ENCODE assay signal across 19 cellular contexts in the genomic region with DNA sequence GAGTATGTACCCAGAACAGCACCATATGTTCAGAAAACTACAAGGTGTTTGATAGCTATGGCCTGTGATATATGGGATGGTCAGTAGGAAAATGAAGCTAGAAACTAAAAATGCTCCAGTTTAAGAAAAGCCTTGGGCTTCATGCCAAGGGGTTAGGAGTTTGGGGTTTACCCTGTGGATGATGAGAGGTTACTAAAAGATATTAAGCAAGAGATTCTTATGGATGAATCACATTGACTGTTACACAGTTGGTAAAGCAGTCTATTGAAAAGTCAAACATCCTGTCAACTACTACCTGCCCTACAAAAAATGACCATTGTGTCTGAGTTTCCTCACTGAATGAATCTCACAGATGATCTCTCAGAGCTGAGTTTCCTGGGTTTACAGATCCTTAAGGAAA.
DNase-seq lines count a peak whose midpoint lies in the region; ATAC-seq, FAIRE-seq and TF ChIP-seq lines count a peak whose summit lies in the region.
"Had no signal": no experiment of that assay in that cellular context is flagged by ENCODE, and none has a peak within 500 bp of the region (broad histone marks: within the 10 kb centered on the region; RNA-seq: fewer than 3 reads in every experiment).

No MANE protein-coding gene starts in this region.

- no peak overlapping the region for H2AFZ ChIP-seq in mesenchymal stem cell (ENCODE audit: low read depth, low read length)
- no peak overlapping the region for H2AFZ ChIP-seq in GM23338
- H2AFZ ChIP-seq: hepatocyte had no signal

- no peak overlapping the region for H3K14ac ChIP-seq in mesenchymal stem cell (ENCODE audit: low read length in 2 of 2)

- no peaks in the 10 kb centered on the region for H3K36me3 ChIP-seq in bronchial epithelial cell (ENCODE audit: control insufficient read depth, insufficient read depth, low read length)
- H3K36me3 ChIP-seq in mesenchymal stem cell (ENCODE audit: control insufficient read depth in 1 of 2, insufficient read depth in 2 of 2, low read depth in 1 of 2, low read length in 2 of 2) = no peaks in the 10 kb centered on the region
- H3K36me3 ChIP-seq in GM23338 (ENCODE audit: insufficient read depth) = 0 out of 2 replicates have a peak, but pooled peaks cover 5% of the 10 kb centered on the region

- H4K8ac ChIP-seq in mesenchymal stem cell (ENCODE audit: low read length) = no peak overlapping the region

- H3K23ac ChIP-seq in mesenchymal stem cell (ENCODE audit: low read length in 2 of 2) = no peak overlapping the region

- ATAC-seq in activated CD4-positive, CD25-positive, alpha-beta regulatory T cell treated with anti-CD3 and anti-CD28 coated beads, Interleukin-2, amount 50 U/mL, for 24 hours = no peak
- ATAC-seq in GM23338 = no peak
- ATAC-seq: activated CD8-positive, alpha-beta T cell treated with anti-CD3 and anti-CD28 coated beads, Interleukin-2, amount 10 ng/mL, durations not matched to agents 7 days and 5 days; left colon; sciatic nerve; stimulated activated naive CD8-positive, alpha-beta T cell treated with anti-CD3 and anti-CD28 coated beads, Interleukin-15, amount 100 ng/mL, for 72 hours had no signal

- H3K4me3 ChIP-seq in bronchial epithelial cell (ENCODE audit: low read depth, low read length) (no peak overlapping the region), mesenchymal stem cell (ENCODE audit: insufficient read depth in 1 of 2, low read depth in 1 of 2, low read length in 2 of 2) (no peak overlapping the region), GM23338 (no peak overlapping the region)
- H3K4me3 ChIP-seq: hepatocyte had no signal

- H2BK12ac ChIP-seq in mesenchymal stem cell (ENCODE audit: low read length in 2 of 2) = no peak overlapping the region

- H3K4me1 Mint-ChIP-seq in GM23338 = no peaks in the 10 kb centered on the region; the same call in 2 of the 3 replicates

- TF ChIP-seq CTCF in bronchial epithelial cell (IDR thresholded peaks at IDR 0.05; ENCODE audit: insufficient read depth, low read length, severe bottlenecking) = no peak
- TF ChIP-seq CTCF in GM23338 (conservative IDR thresholded peaks at IDR 0.05; ENCODE audit: low read depth in 2 of 2) = no peak

- no peak overlapping the region for H3K27ac ChIP-seq in mesenchymal stem cell (ENCODE audit: low read length, poor library complexity, severe bottlenecking)
- no peak overlapping the region for H3K27ac ChIP-seq in GM23338 (ENCODE audit: low read depth)
- H3K27ac ChIP-seq: hepatocyte had no signal

- H3K9me3 Mint-ChIP-seq in GM23338 = peaks cover 27% of the 10 kb centered on the region

- no peak overlapping the region for H2BK120ac ChIP-seq in mesenchymal stem cell (ENCODE audit: low read depth, low read length)

- H3K27me3 ChIP-seq in bronchial epithelial cell (ENCODE audit: control insufficient read depth, insufficient read depth, low read length) (no peaks in the 10 kb centered on the region), mesenchymal stem cell (ENCODE audit: control insufficient read depth in 1 of 2, insufficient read depth in 1 of 2, low read length in 2 of 2) (no peaks in the 10 kb centered on the region), GM23338 (ENCODE audit: insufficient read depth) (no peaks in the 10 kb centered on the region)
- H3K27me3 ChIP-seq: hepatocyte had no signal

- no peak overlapping the region for H2BK15ac ChIP-seq in mesenchymal stem cell (ENCODE audit: low read depth, poor library complexity, severe bottlenecking)

- no peak overlapping the region for H4K91ac ChIP-seq in mesenchymal stem cell (ENCODE audit: low read length)

- DNase-seq in EL = peak; percentile 81
- DNase-seq in LHCN-M2 (ENCODE audit: low read depth) = peak; percentile 63
- peak; percentile 80 for DNase-seq in bronchial epithelial cell (ENCODE audit: low read depth)
- DNase-seq in mesenchymal stem cell = peak; percentile 16
- no peak for DNase-seq in NCI-H524 (lab: John Stamatoyannopoulos, UW)
- DNase-seq in GDM1 (lab: John Stamatoyannopoulos, UW) = no peak
- no peak for DNase-seq in GM23338 (ENCODE audit: low spot score)
- DNase-seq: activated CD8-positive, alpha-beta T cell treated with anti-CD3 and anti-CD28 coated beads, Interleukin-2, amount 10 ng/mL, durations not matched to agents 7 days and 5 days; activated naive CD4-positive, alpha-beta T cell treated with anti-CD3 and anti-CD28 coated beads, Interleukin-2, amount 10 ng/mL, durations not matched to agents 7 days and 5 days; left colon; NCI-H1417 treated with DMSO at 0.1 percent for 48 hours; NCI-H510A; RPMI8226; stimulated activated naive CD8-positive, alpha-beta T cell treated with anti-CD3 and anti-CD28 coated beads, Interleukin-15, amount 100 ng/mL, for 72 hours; T1000 had no signal

- no peak for FAIRE-seq in bronchial epithelial cell (lab: Jason Lieb, UNC)

- peaks cover 24% of the 10 kb centered on the region for H3K36me3 Mint-ChIP-seq in GM23338 (ENCODE audit: low read depth)
- H3K36me3 Mint-ChIP-seq: activated naive CD4-positive, alpha-beta T cell treated with anti-CD3 and anti-CD28 coated beads, Interleukin-2, amount 10 ng/mL, durations not matched to agents 7 days and 5 days had no signal

- no peak overlapping the region for H2BK5ac ChIP-seq in mesenchymal stem cell (ENCODE audit: low read depth, low read length, poor library complexity, severe bottlenecking)

- H3K18ac ChIP-seq in mesenchymal stem cell (ENCODE audit: low read depth in 1 of 2, low read length in 2 of 2) = no peak overlapping the region

- H3K9me3 ChIP-seq in mesenchymal stem cell (ENCODE audit: control insufficient read depth, low read length) = no peaks in the 10 kb centered on the region

- H4K20me1 ChIP-seq in GM23338 (replicated peaks; ENCODE audit: insufficient read depth) = no peaks in the 10 kb centered on the region

- H3K4ac ChIP-seq in mesenchymal stem cell (ENCODE audit: low read depth in 1 of 2, low read length in 2 of 2) = no peak overlapping the region

- H3K9ac ChIP-seq in mesenchymal stem cell (ENCODE audit: low read length) = no peak overlapping the region

- no peak overlapping the region for H2AK5ac ChIP-seq in mesenchymal stem cell (ENCODE audit: low read length, severe bottlenecking)

- H3F3A ChIP-seq in GM23338 (replicated peaks; ENCODE audit: low read depth) = no peaks in the 10 kb centered on the region

- H3K27ac Mint-ChIP-seq in GM23338 = no peak overlapping the region
- H3K27ac Mint-ChIP-seq: activated CD8-positive, alpha-beta T cell treated with anti-CD3 and anti-CD28 coated beads, Interleukin-2, amount 10 ng/mL, durations not matched to agents 7 days and 5 days; activated naive CD4-positive, alpha-beta T cell treated with anti-CD3 and anti-CD28 coated beads, Interleukin-2, amount 10 ng/mL, durations not matched to agents 7 days and 5 days; IgD-negative memory B cell had no signal

- H3K4me1 ChIP-seq in mesenchymal stem cell (ENCODE audit: control insufficient read depth, insufficient read depth, low read depth, low read length) = no peaks in the 10 kb centered on the region
- peaks cover 4% of the 10 kb centered on the region; the same call in 1 of the 2 replicates for H3K4me1 ChIP-seq in GM23338 (ENCODE audit: insufficient read depth)

- H3K4me2 ChIP-seq in mesenchymal stem cell (ENCODE audit: low read length, poor library complexity, severe bottlenecking) = no peak overlapping the region
- H3K4me2 ChIP-seq in GM23338 = no peak overlapping the region
- H3K4me2 ChIP-seq: hepatocyte had no signal

- H3K79me1 ChIP-seq in mesenchymal stem cell (replicated peaks; ENCODE audit: low read length, poor library complexity, severe bottlenecking) = no peaks in the 10 kb centered on the region

- H3K27me3 Mint-ChIP-seq in GM23338 (ENCODE audit: insufficient read depth, low read depth, poor library complexity) = peaks cover 2% of the 10 kb centered on the region
- H3K27me3 Mint-ChIP-seq: IgD-negative memory B cell had no signal

- peaks cover under 1% of the 10 kb centered on the region; the same call in 1 of the 2 replicates for H3K9me2 ChIP-seq in GM23338 (ENCODE audit: insufficient read depth)

- no peak overlapping the region for H3K4me3 Mint-ChIP-seq in GM23338
- H3K4me3 Mint-ChIP-seq: activated CD8-positive, alpha-beta T cell treated with anti-CD3 and anti-CD28 coated beads, Interleukin-2, amount 10 ng/mL, durations not matched to agents 7 days and 5 days; activated naive CD4-positive, alpha-beta T cell treated with anti-CD3 and anti-CD28 coated beads, Interleukin-2, amount 10 ng/mL, durations not matched to agents 7 days and 5 days; IgD-negative memory B cell had no signal

- no peaks in the 10 kb centered on the region for H3K79me2 ChIP-seq in GM23338 (replicated peaks; ENCODE audit: insufficient read depth)
- H3K79me2 ChIP-seq: hepatocyte had no signal

TF ChIP-seq in GM23338, 12 proteins besides CTCF, POLR2A, EP300 and RAD21 (continues in another document):
- TF ChIP-seq STAT1 (IDR thresholded peaks at IDR 0.05; ENCODE audit: unreplicated experiment) = no peak
- TF ChIP-seq, protein P1, sequence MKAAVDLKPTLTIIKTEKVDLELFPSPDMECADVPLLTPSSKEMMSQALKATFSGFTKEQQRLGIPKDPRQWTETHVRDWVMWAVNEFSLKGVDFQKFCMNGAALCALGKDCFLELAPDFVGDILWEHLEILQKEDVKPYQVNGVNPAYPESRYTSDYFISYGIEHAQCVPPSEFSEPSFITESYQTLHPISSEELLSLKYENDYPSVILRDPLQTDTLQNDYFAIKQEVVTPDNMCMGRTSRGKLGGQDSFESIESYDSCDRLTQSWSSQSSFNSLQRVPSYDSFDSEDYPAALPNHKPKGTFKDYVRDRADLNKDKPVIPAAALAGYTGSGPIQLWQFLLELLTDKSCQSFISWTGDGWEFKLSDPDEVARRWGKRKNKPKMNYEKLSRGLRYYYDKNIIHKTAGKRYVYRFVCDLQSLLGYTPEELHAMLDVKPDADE (IDR thresholded peaks at IDR 0.05) = no peak
- TF ChIP-seq POLR2AphosphoS5 (IDR thresholded peaks at IDR 0.05; ENCODE audit: low read depth) = no peak
- no peak for TF ChIP-seq CREB1 (CRISPR knock-in tag; IDR thresholded peaks at IDR 0.05; ENCODE audit: low read depth)
- no peak for TF ChIP-seq ZNF331 (CRISPR knock-in tag; IDR thresholded peaks at IDR 0.05; ENCODE audit: low read depth)
- no peak for TF ChIP-seq NANOG (IDR thresholded peaks at IDR 0.05; ENCODE audit: borderline replicate concordance)

Comparison
In these comparisons a context has a peak if more than half of its experiments do, and no peak if none do; other contexts are left out.
1. DNase-seq: peak in EL (single experiment), LHCN-M2 (single experiment), bronchial epithelial cell (single experiment) and mesenchymal stem cell (single experiment); none in NCI-H524 (0 of 2), GDM1 (single experiment) and GM23338 (single experiment).